In genomic region chr3:120506076-120506827, GRCh38 we compare ENCODE assay signal across 12 cellular contexts. TPM values are rescaled to one million over a fixed set of nuclear protein-coding genes. Genes with fewer than 3 reads are reported as not detected.
DNase-seq lines count a peak whose midpoint lies in the region; ATAC-seq, FAIRE-seq and TF ChIP-seq lines count a peak whose summit lies in the region.
"Had no signal": no experiment of that assay in that cellular context is flagged by ENCODE, and none has a peak within 500 bp of the region (broad histone marks: within the 10 kb centered on the region; RNA-seq: fewer than 3 reads in every experiment).

No MANE protein-coding gene starts in this region.

- intact Hi-C loops in left lung (cut with DNase I): no loop called here

- no peak for FAIRE-seq in RCC 7860 (lab: Jason Lieb, UNC)

- H3K4me2 ChIP-seq in Loucy (ENCODE audit: low read depth, low read length, poor library complexity, severe bottlenecking): no peak overlapping the region

- H3K9me2 ChIP-seq in Loucy (replicated peaks; ENCODE audit: low read depth, low read length): no peaks in the 10 kb centered on the region

- H3K9me3 ChIP-seq in Loucy (ENCODE audit: insufficient read depth, low read depth, low read length) (0 out of 2 replicates have a peak, but pooled peaks cover 10% of the 10 kb centered on the region), left lung (no peaks in the 10 kb centered on the region)
- H3K9me3 ChIP-seq: neutrophil had no signal

- H3K4me3 ChIP-seq in AG10803 (ENCODE audit: low read length) (no peak overlapping the region), Loucy (ENCODE audit: low read length, poor library complexity, severe bottlenecking) (no peak overlapping the region), cardiac fibroblast (replicated peaks in 1 of 2; ENCODE audit: low read depth in 2 of 2, low read length in 2 of 2) (no peak overlapping the region), left lung (no peak overlapping the region)

- H3K36me3 ChIP-seq in Loucy (ENCODE audit: insufficient read depth, low read length) (no peaks in the 10 kb centered on the region), left lung (no peaks in the 10 kb centered on the region)
- H3K36me3 ChIP-seq: neutrophil had no signal

- H3F3A ChIP-seq in Loucy (ENCODE audit: low read depth): no peaks in the 10 kb centered on the region

- no peak overlapping the region for H3K9ac ChIP-seq in Loucy (ENCODE audit: low read depth, low read length, poor library complexity, severe bottlenecking)

- no peak overlapping the region for H3K27ac ChIP-seq in left lung
- H3K27ac ChIP-seq: neutrophil had no signal

- DNase-seq in AG10803 (ENCODE audit: low read depth) (peak; percentile 75), cardiac fibroblast (ENCODE audit: low read depth in 2 of 2) (peak; percentile 33 to 59), left lung (no peak), RCC 7860 (ENCODE audit: low spot score) (no peak), H4 (ENCODE audit: low spot score) (no peak)
- DNase-seq: activated CD4-positive, alpha-beta memory T cell treated with anti-CD3 and anti-CD28 coated beads, Interleukin-2, amount 10 ng/mL, durations not matched to agents 7 days and 5 days; T-helper 17 cell had no signal

- H3K4me1 ChIP-seq in Loucy (ENCODE audit: insufficient read depth, low read length, poor library complexity, severe bottlenecking) (no peaks in the 10 kb centered on the region), left lung (peaks cover 0 to 8% of the 10 kb centered on the region in 2 donors)

- no peaks in the 10 kb centered on the region for H3K79me2 ChIP-seq in Loucy (ENCODE audit: insufficient read depth, low read length)

- H2AFZ ChIP-seq in Loucy (ENCODE audit: low read length): 0 out of 2 replicates have a peak overlapping the region, but pooled peaks have one; percentile 10

- ATAC-seq in left lung (peak; percentile 31), GM19351 (IDR thresholded peaks at IDR 0.05; ENCODE audit: unreplicated experiment) (no peak), GM19467 (IDR thresholded peaks at IDR 0.05; ENCODE audit: unreplicated experiment) (no peak)
- ATAC-seq: stimulated activated naive CD8-positive, alpha-beta T cell treated with anti-CD3 and anti-CD28 coated beads, Interleukin-15, Interleukin-2, amounts not matched to agents 100 U/mL and 50 U/mL, for 24 hours; T-helper 17 cell had no signal

- H4K20me1 ChIP-seq in Loucy (ENCODE audit: insufficient read depth, low read length, poor library complexity, severe bottlenecking): no peaks in the 10 kb centered on the region

- TF ChIP-seq CTCF in AG10803 (conservative IDR thresholded peaks at IDR 0.05; ENCODE audit: low read length) (peak; percentile 8; the same call in 1 of the 2 replicates), Loucy (conservative IDR thresholded peaks at IDR 0.05; ENCODE audit: low read length) (no peak), cardiac fibroblast (IDR thresholded peaks at IDR 0.05; ENCODE audit: low read depth, low read length) (no peak), left lung (IDR thresholded peaks at IDR 0.05) (no peak)

- H3K27me3 ChIP-seq in Loucy (ENCODE audit: insufficient read depth, low read length, poor library complexity, severe bottlenecking) (no peaks in the 10 kb centered on the region), left lung (no peaks in the 10 kb centered on the region)

RNA-seq across cellular contexts. Expression of gene FSTL1, which starts 55.5 kb away (rescaled TPM):
- total RNA-seq in left lung: 100 to 1,000 TPM; 265 to 530 TPM
- total RNA-seq in H4 (2014; rRNA removed; shearing (Covaris generic)): 290 and 316 TPM in 2 replicates

Comparison
In these comparisons a context has a peak if more than half of its experiments do, and no peak if none do; other contexts are left out.
1. DNase-seq: peak in AG10803 (single experiment) and cardiac fibroblast (2 of 2); none in left lung (0 of 2), RCC 7860 (single experiment) and H4 (single experiment).